ENCODE assay signal across 16 cellular contexts in genomic region chr14:61380984-61381383, GRCh38. TPM values are rescaled to one million over a fixed set of nuclear protein-coding genes. Genes with fewer than 3 reads are reported as not detected.
DNase-seq lines count a peak whose midpoint lies in the region; ATAC-seq and TF ChIP-seq lines count a peak whose summit lies in the region.
"Had no signal": no experiment of that assay in that cellular context is flagged by ENCODE, and none has a peak within 500 bp of the region (broad histone marks: within the 10 kb centered on the region; RNA-seq: fewer than 3 reads in every experiment).

No MANE protein-coding gene starts in this region.

- H3K9me3 ChIP-seq in thyroid gland = no peaks in the 10 kb centered on the region
- H3K9me3 ChIP-seq: prostate gland, SJCRH30 had no signal

- POLR2A ChIA-PET in activated naive CD8-positive, alpha-beta T cell treated with anti-CD3 and anti-CD28 coated beads, Interleukin-2, amount 10 ng/mL, durations not matched to agents 7 days and 5 days (lab: Charles Lee) = no interaction called here
- POLR2A ChIA-PET in naive thymus-derived CD8-positive, alpha-beta T cell (lab: Charles Lee) = interaction anchor here (1.3 to 2.0 kb wide), 2 partner anchors 23 to 43 kb away, joined by 3 to 4 read pairs; no protein-coding TSS in a partner anchor

- intact Hi-C loops in thyroid gland (cut with DNase I) = no loop called here

- peak overlapping the region; percentile 75 for H3K27ac Mint-ChIP-seq in activated T-cell treated with anti-CD3 and anti-CD28 coated beads, Interleukin-2, amount 50 U/mL, for 72 hours
- peak overlapping the region; percentile 44 for H3K27ac Mint-ChIP-seq in activated naive CD8-positive, alpha-beta T cell treated with anti-CD3 and anti-CD28 coated beads, Interleukin-2, amount 10 ng/mL, durations not matched to agents 7 days and 5 days
- H3K27ac Mint-ChIP-seq in naive thymus-derived CD8-positive, alpha-beta T cell = peak overlapping the region in 6 of 10 donors; percentile 85 to 93 (median 90)
- H3K27ac Mint-ChIP-seq in immature natural killer cell = peak overlapping the region in 1 of 6 donors; percentile 93
- no peak overlapping the region for H3K27ac Mint-ChIP-seq in stimulated activated memory B cell treated with anti-CD40 and anti-IgM and Interleukin-4, amounts not matched to agents 10 μg/mL and 1 μg/mL and 100 μg/mL, for 72 hours

- no peak for ATAC-seq in activated T-cell treated with anti-CD3 and anti-CD28 coated beads, Interleukin-2, amount 50 U/mL, for 72 hours (replicated peaks in 1 of 2)
- no peak for ATAC-seq in activated naive CD8-positive, alpha-beta T cell treated with anti-CD3 and anti-CD28 coated beads, Interleukin-2, amount 10 ng/mL, durations not matched to agents 7 days and 5 days (ENCODE audit: low read depth)
- ATAC-seq in naive thymus-derived CD8-positive, alpha-beta T cell = peak; percentile 24 to 34
- ATAC-seq in stimulated activated memory B cell treated with anti-CD40 and anti-IgM and Interleukin-4, amounts not matched to agents 10 μg/mL and 1 μg/mL and 100 μg/mL, for 72 hours = no peak
- ATAC-seq: K562 had no signal

- TF ChIP-seq CTCF in thyroid gland (IDR thresholded peaks at IDR 0.05) = no peak

- peaks cover 69% of the 10 kb centered on the region for H3K4me1 Mint-ChIP-seq in activated T-cell treated with anti-CD3 and anti-CD28 coated beads, Interleukin-2, amount 50 U/mL, for 72 hours (ENCODE audit: low read depth)
- peaks cover 68% of the 10 kb centered on the region for H3K4me1 Mint-ChIP-seq in activated naive CD8-positive, alpha-beta T cell treated with anti-CD3 and anti-CD28 coated beads, Interleukin-2, amount 10 ng/mL, durations not matched to agents 7 days and 5 days
- H3K4me1 Mint-ChIP-seq in naive thymus-derived CD8-positive, alpha-beta T cell = peaks cover 0 to 47% (median 0%) of the 10 kb centered on the region in 4 donors
- no peaks in the 10 kb centered on the region for H3K4me1 Mint-ChIP-seq in immature natural killer cell
- H3K4me1 Mint-ChIP-seq in stimulated activated memory B cell treated with anti-CD40 and anti-IgM and Interleukin-4, amounts not matched to agents 10 μg/mL and 1 μg/mL and 100 μg/mL, for 72 hours = peaks cover 11% of the 10 kb centered on the region

- H3K27ac ChIP-seq in thyroid gland = no peak overlapping the region
- H3K27ac ChIP-seq: cardiac muscle cell, left ventricle myocardium inferior, prostate gland, SJCRH30, stomach had no signal

- no peaks in the 10 kb centered on the region for H3K27me3 ChIP-seq in thyroid gland
- H3K27me3 ChIP-seq: cardiac muscle cell, SJCRH30, stomach had no signal

- no peak overlapping the region for H3K4me3 ChIP-seq in thyroid gland (replicated peaks in 1 of 3)
- H3K4me3 ChIP-seq: cardiac muscle cell, K562, left ventricle myocardium inferior, prostate gland, SJCRH30, stomach had no signal

- 91 to 96% methylated on average over 3 of the region's 3 CpGs for WGBS in thyroid gland, 2 donors

- H3K4me3 Mint-ChIP-seq in activated T-cell treated with anti-CD3 and anti-CD28 coated beads, Interleukin-2, amount 50 U/mL, for 72 hours = peak overlapping the region; percentile 42 to 67
- peak overlapping the region; percentile 25 for H3K4me3 Mint-ChIP-seq in activated naive CD8-positive, alpha-beta T cell treated with anti-CD3 and anti-CD28 coated beads, Interleukin-2, amount 10 ng/mL, durations not matched to agents 7 days and 5 days
- peak overlapping the region in 8 of 10 donors; percentile 34 to 82 (median 68) for H3K4me3 Mint-ChIP-seq in naive thymus-derived CD8-positive, alpha-beta T cell
- peak overlapping the region in 1 of 5 donors; percentile 82 for H3K4me3 Mint-ChIP-seq in immature natural killer cell
- no peak overlapping the region for H3K4me3 Mint-ChIP-seq in stimulated activated memory B cell treated with anti-CD40 and anti-IgM and Interleukin-4, amounts not matched to agents 10 μg/mL and 1 μg/mL and 100 μg/mL, for 72 hours

- peaks cover 0 to 19% of the 10 kb centered on the region in 2 donors for H3K4me1 ChIP-seq in thyroid gland
- H3K4me1 ChIP-seq: SJCRH30 had no signal

- DNase-seq in activated T-cell treated with anti-CD3 and anti-CD28 coated beads, Interleukin-2, amount 50 U/mL, for 72 hours = no peak
- DNase-seq in activated T-cell treated with anti-CD3 and anti-CD28 coated beads for 4 hours = no peak
- peak; percentile 27 for DNase-seq in HPDE6-E6E7 (ENCODE audit: extremely low spot score)
- DNase-seq in activated naive CD8-positive, alpha-beta T cell treated with anti-CD3 and anti-CD28 coated beads, Interleukin-2, amount 10 ng/mL, durations not matched to agents 7 days and 5 days = no peak
- DNase-seq in naive thymus-derived CD8-positive, alpha-beta T cell = peak in 1 of 10 donors; percentile 34
- DNase-seq in immature natural killer cell = no peak
- DNase-seq in thyroid gland = no peak
- DNase-seq: activated CD4-positive, alpha-beta T cell treated with anti-CD3 and anti-CD28 coated beads for 4 hours; left ventricle myocardium inferior; NCI-H2227 treated with DMSO at 0.1 percent for 48 hours; stomach had no signal

- TF ChIP-seq POLR2A in thyroid gland (IDR thresholded peaks at IDR 0.05) = no peak

- H3K36me3 ChIP-seq in thyroid gland = no peaks in the 10 kb centered on the region
- H3K36me3 ChIP-seq: cardiac muscle cell, left ventricle myocardium inferior, prostate gland, SJCRH30, stomach had no signal

- peaks cover 5% of the 10 kb centered on the region in 2 donors for H3K9me3 Mint-ChIP-seq in activated T-cell treated with anti-CD3 and anti-CD28 coated beads, Interleukin-2, amount 50 U/mL, for 72 hours
- H3K9me3 Mint-ChIP-seq in activated naive CD8-positive, alpha-beta T cell treated with anti-CD3 and anti-CD28 coated beads, Interleukin-2, amount 10 ng/mL, durations not matched to agents 7 days and 5 days = peaks cover 5% of the 10 kb centered on the region
- H3K9me3 Mint-ChIP-seq in naive thymus-derived CD8-positive, alpha-beta T cell = peaks cover 0 to 12% (median 8%) of the 10 kb centered on the region in 9 donors
- peaks cover 0 to 6% (median 0%) of the 10 kb centered on the region in 6 donors for H3K9me3 Mint-ChIP-seq in immature natural killer cell
- H3K9me3 Mint-ChIP-seq in stimulated activated memory B cell treated with anti-CD40 and anti-IgM and Interleukin-4, amounts not matched to agents 10 μg/mL and 1 μg/mL and 100 μg/mL, for 72 hours = peaks cover 14% of the 10 kb centered on the region

- peaks cover 13 to 14% of the 10 kb centered on the region in 2 donors for H3K36me3 Mint-ChIP-seq in activated T-cell treated with anti-CD3 and anti-CD28 coated beads, Interleukin-2, amount 50 U/mL, for 72 hours (ENCODE audit: insufficient read depth in 2 of 2)
- peaks cover 38% of the 10 kb centered on the region for H3K36me3 Mint-ChIP-seq in activated naive CD8-positive, alpha-beta T cell treated with anti-CD3 and anti-CD28 coated beads, Interleukin-2, amount 10 ng/mL, durations not matched to agents 7 days and 5 days
- H3K36me3 Mint-ChIP-seq in naive thymus-derived CD8-positive, alpha-beta T cell = peaks cover 7 to 26% (median 14%) of the 10 kb centered on the region in 3 donors
- H3K36me3 Mint-ChIP-seq in immature natural killer cell = peaks cover 10 to 20% (median 19%) of the 10 kb centered on the region in 3 donors
- H3K36me3 Mint-ChIP-seq in stimulated activated memory B cell treated with anti-CD40 and anti-IgM and Interleukin-4, amounts not matched to agents 10 μg/mL and 1 μg/mL and 100 μg/mL, for 72 hours = no peaks in the 10 kb centered on the region

- H3K27me3 Mint-ChIP-seq in activated T-cell treated with anti-CD3 and anti-CD28 coated beads, Interleukin-2, amount 50 U/mL, for 72 hours (ENCODE audit: low read depth) = no peaks in the 10 kb centered on the region
- H3K27me3 Mint-ChIP-seq in activated naive CD8-positive, alpha-beta T cell treated with anti-CD3 and anti-CD28 coated beads, Interleukin-2, amount 10 ng/mL, durations not matched to agents 7 days and 5 days = no peaks in the 10 kb centered on the region
- no peaks in the 10 kb centered on the region for H3K27me3 Mint-ChIP-seq in naive thymus-derived CD8-positive, alpha-beta T cell
- peaks cover 4 to 37% (median 23%) of the 10 kb centered on the region in 3 donors for H3K27me3 Mint-ChIP-seq in immature natural killer cell (ENCODE audit: low read depth in 3 of 3)
- H3K27me3 Mint-ChIP-seq in stimulated activated memory B cell treated with anti-CD40 and anti-IgM and Interleukin-4, amounts not matched to agents 10 μg/mL and 1 μg/mL and 100 μg/mL, for 72 hours = peaks cover 10% of the 10 kb centered on the region

RNA-seq across cellular contexts. Expression of gene PRKCH, which starts 59.6 kb away (rescaled TPM):
- total RNA-seq in activated T-cell treated with anti-CD3 and anti-CD28 coated beads, Interleukin-2, amount 50 U/mL, for 72 hours = 100 to 1,000 TPM; 127 to 143 TPM
- total RNA-seq in activated naive CD8-positive, alpha-beta T cell treated with anti-CD3 and anti-CD28 coated beads, Interleukin-2, amount 10 ng/mL, durations not matched to agents 7 days and 5 days = 100 to 1,000 TPM; 318 TPM
- 100 to 1,000 TPM; 284 to 306 TPM for total RNA-seq in naive thymus-derived CD8-positive, alpha-beta T cell
- polyA plus RNA-seq in naive thymus-derived CD8-positive, alpha-beta T cell = 100 to 1,000 TPM; 184 to 264 (median 209) TPM
- polyA plus RNA-seq in immature natural killer cell = 100 to 1,000 TPM; 231 to 451 (median 335) TPM
- total RNA-seq in thyroid gland = 10 to 100 TPM; 34.0 to 68.7 (median 49.8) TPM

Comparison
In these comparisons a context has a peak if more than half of its experiments do, and no peak if none do; other contexts are left out.
1. ATAC-seq: peak in naive thymus-derived CD8-positive, alpha-beta T cell (2 of 2); none in activated T-cell treated with anti-CD3 and anti-CD28 coated beads, Interleukin-2, amount 50 U/mL, for 72 hours (0 of 2), activated naive CD8-positive, alpha-beta T cell treated with anti-CD3 and anti-CD28 coated beads, Interleukin-2, amount 10 ng/mL, durations not matched to agents 7 days and 5 days (single experiment) and stimulated activated memory B cell treated with anti-CD40 and anti-IgM and Interleukin-4, amounts not matched to agents 10 μg/mL and 1 μg/mL and 100 μg/mL, for 72 hours (single experiment).